Comparison of ENCODE assay signal across 24 cellular contexts in the genomic region with DNA sequence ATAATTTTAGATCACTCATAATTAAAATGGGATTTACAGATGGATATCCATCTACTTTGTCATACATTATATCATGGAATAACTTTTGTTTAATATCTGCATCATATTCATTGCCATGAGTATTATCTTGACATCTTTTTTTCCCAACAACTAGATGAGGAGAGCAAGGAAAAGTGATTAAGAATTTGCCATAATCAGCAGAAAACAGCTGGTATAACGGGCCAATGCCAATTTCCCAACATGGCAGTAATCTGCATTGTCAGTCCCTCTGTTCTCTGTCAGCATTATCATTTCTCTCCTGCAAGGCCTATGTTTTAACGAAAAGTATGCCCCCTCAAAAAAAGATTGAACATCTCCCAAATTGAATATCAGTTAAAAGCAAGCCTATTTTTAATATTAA.
DNase-seq lines count a peak whose midpoint lies in the region; ATAC-seq, FAIRE-seq and TF ChIP-seq lines count a peak whose summit lies in the region.
"Had no signal": no experiment of that assay in that cellular context is flagged by ENCODE, and none has a peak within 500 bp of the region (broad histone marks: within the 10 kb centered on the region; RNA-seq: fewer than 3 reads in every experiment).

No MANE protein-coding gene starts in this region.

- H2BK15ac ChIP-seq in IMR-90 (ENCODE audit: low read depth, low read length) = no peak overlapping the region

- H3K27ac ChIP-seq in HepG2 (ENCODE audit: extremely low read length, insufficient read depth, low read length) (no peak overlapping the region), right lobe of liver (no peak overlapping the region), IMR-90 (ENCODE audit: insufficient read depth, low read length) (no peak overlapping the region), K562 (ENCODE audit: extremely low read depth, low read depth, low read length) (no peak overlapping the region)
- H3K27ac ChIP-seq: BLaER1 had no signal

- no peak overlapping the region for H4K91ac ChIP-seq in IMR-90 (ENCODE audit: insufficient read depth, low read depth, low read length)

- CTCF ChIA-PET in HepG2 (lab: Yijun Ruan, JAX; ENCODE audit: low intra/inter-chr PET ratio, low total read pairs) (no interaction called here), IMR-90 (lab: Yijun Ruan, JAX) (no interaction called here), K562 (lab: Yijun Ruan, JAX; ENCODE audit: low intra/inter-chr PET ratio) (no interaction called here)

- H3K18ac ChIP-seq in IMR-90 (ENCODE audit: low read depth, low read length) = no peak overlapping the region

- H3K9ac ChIP-seq in HepG2 (ENCODE audit: insufficient read depth, low read depth, low read length) (no peak overlapping the region), IMR-90 (ENCODE audit: low read depth, low read length) (no peak overlapping the region), K562 (ENCODE audit: insufficient read depth in 1 of 2, low read depth in 2 of 2, low read length in 2 of 2) (no peak overlapping the region)
- H3K9ac ChIP-seq: BLaER1 had no signal

- H3K79me2 ChIP-seq in HepG2 (ENCODE audit: insufficient read depth, low read length) = no peaks in the 10 kb centered on the region
- H3K79me2 ChIP-seq in K562 (ENCODE audit: control insufficient read depth, insufficient read depth, low read length) = no peaks in the 10 kb centered on the region

- H3K9me3 ChIP-seq in HepG2 (ENCODE audit: low read length) = no peaks in the 10 kb centered on the region
- no peaks in the 10 kb centered on the region for H3K9me3 ChIP-seq in right lobe of liver
- no peaks in the 10 kb centered on the region for H3K9me3 ChIP-seq in IMR-90 (ENCODE audit: control insufficient read depth, insufficient read depth, low read length)
- no peaks in the 10 kb centered on the region for H3K9me3 ChIP-seq in K562 (replicated peaks; ENCODE audit: control insufficient read depth, insufficient read depth, low read depth, low read length)
- H3K9me3 ChIP-seq: BE2C, BLaER1 had no signal

- H3K36me3 ChIP-seq in HepG2 (replicated peaks in 1 of 2; ENCODE audit: control insufficient read depth in 1 of 2, insufficient read depth in 2 of 2, low read length in 2 of 2) (no peaks in the 10 kb centered on the region), right lobe of liver (no peaks in the 10 kb centered on the region), IMR-90 (ENCODE audit: control insufficient read depth, insufficient read depth, low read length) (no peaks in the 10 kb centered on the region), K562 (ENCODE audit: control insufficient read depth, insufficient read depth, low read length) (no peaks in the 10 kb centered on the region)
- H3K36me3 ChIP-seq: BE2C, BLaER1 had no signal

- no peak for DNase-seq in HepG2 (ENCODE audit: low spot score)
- DNase-seq in right lobe of liver = no peak
- DNase-seq in IMR-90 = no peak
- DNase-seq in K562 (ENCODE audit: extremely low read depth in 1 of 4, low spot score in 3 of 4) = no peak
- no peak for DNase-seq in Ammon's horn (ENCODE audit: low spot score)
- no peak for DNase-seq in HCEC 1CT
- DNase-seq: 8988T; AML-193; BE2C; C1 segment of cervical spinal cord; CD4-positive, alpha-beta memory T cell; CD4-positive, CD25-positive, alpha-beta regulatory T cell; CD8-positive, alpha-beta memory T cell; DMS 273 treated with DMSO at 0.1 percent for 48 hours; DMS153; DMS53; DMS79; DND-41; EL; GDM1 had no signal

- intact Hi-C loops in HepG2 (cut with micrococcal nuclease; ENCODE audit: unreplicated experiment) (no loop called here), right lobe of liver (cut with DNase I) (no loop called here), IMR-90 (cut with micrococcal nuclease) (no loop called here), K562 (cut with micrococcal nuclease) (no loop called here)

- TF ChIP-seq CTCF in HepG2 (CRISPR knock-in tag; IDR thresholded peaks at IDR 0.05) (no peak), right lobe of liver (IDR thresholded peaks at IDR 0.05) (no peak), IMR-90 (conservative IDR thresholded peaks at IDR 0.05; ENCODE audit: low read depth, low read length) (no peak), K562 (IDR thresholded peaks at IDR 0.05 in 2 of 3, conservative IDR thresholded peaks at IDR 0.05 in 1 of 3; ENCODE audit: insufficient read depth in 2 of 3, low read depth in 1 of 3, low read length in 3 of 3) (no peak)

- no peak overlapping the region for H3K4me2 ChIP-seq in HepG2 (ENCODE audit: low read depth, low read length)
- H3K4me2 ChIP-seq in IMR-90 (ENCODE audit: low read depth, low read length) = no peak overlapping the region
- H3K4me2 ChIP-seq in K562 (ENCODE audit: insufficient read depth, low read length) = no peak overlapping the region
- H3K4me2 ChIP-seq: BLaER1 had no signal

- H3K56ac ChIP-seq in IMR-90 (ENCODE audit: extremely low read depth, insufficient read depth, low read length) = no peak overlapping the region

- H2BK20ac ChIP-seq in IMR-90 (ENCODE audit: low read depth, low read length) = no peak overlapping the region

- no peak overlapping the region for H2AK5ac ChIP-seq in IMR-90 (ENCODE audit: low read depth, low read length)

- no peak overlapping the region for H3K4ac ChIP-seq in IMR-90 (ENCODE audit: low read depth, low read length)

- H2AFZ ChIP-seq in HepG2 (ENCODE audit: low read length) (no peak overlapping the region), IMR-90 (replicated peaks; ENCODE audit: low read length, poor library complexity) (no peak overlapping the region), K562 (ENCODE audit: low read depth, low read length) (no peak overlapping the region)

- dilution Hi-C loops in IMR-90 (cut with HindIII; ENCODE audit: low sequenced_read_pairs, unreplicated experiment) = no loop called here

- H4K8ac ChIP-seq in IMR-90 (ENCODE audit: low read depth in 2 of 2, low read length in 2 of 2) = no peak overlapping the region

- WGBS in HepG2 (ENCODE audit: low lambda C conversion rate) = 3% methylated on average over 2 of the region's 2 CpGs
- WGBS in right lobe of liver (ENCODE audit: insufficient coverage, low coverage, low lambda C conversion rate, missing lambda C conversion rate) = 22% methylated on average over 2 of the region's 2 CpGs
- WGBS in IMR-90 (ENCODE audit: extremely low coverage in 2 of 2, insufficient read length in 1 of 2), 2 experiments = 40% methylated on average over 1 of the region's 2 CpGs; no CpG with 5 or more reads in 1 of the 2 experiments
- WGBS in K562 (ENCODE audit: insufficient coverage, low coverage, missing lambda C conversion rate) = 3% methylated on average over 2 of the region's 2 CpGs

- BruUV-seq in HepG2 (replicated peaks; lab: Mats Ljungman, UMichigan) (no TSS peak), IMR-90 (replicated peaks; lab: Mats Ljungman, UMichigan) (no TSS peak), K562 (replicated peaks; lab: Mats Ljungman, UMichigan) (no TSS peak)

- no peak overlapping the region for H4K5ac ChIP-seq in IMR-90 (ENCODE audit: low read depth, low read length)

- FAIRE-seq in HepG2 (lab: Jason Lieb, UNC) (no peak), K562 (lab: Jason Lieb, UNC) (no peak)
- FAIRE-seq: A204.1, GM12878, GM18507 had no signal

- H2BK5ac ChIP-seq in IMR-90 (ENCODE audit: low read depth, low read length, poor library complexity, severe bottlenecking) = no peak overlapping the region

- H3K4me3 ChIP-seq in HepG2 (replicated peaks in 1 of 3; ENCODE audit: insufficient read depth in 1 of 3, low read depth in 2 of 3, low read length in 3 of 3) = no peak overlapping the region
- no peak overlapping the region for H3K4me3 ChIP-seq in right lobe of liver
- H3K4me3 ChIP-seq in IMR-90 (ENCODE audit: insufficient read depth, low read depth, low read length) = no peak overlapping the region
- H3K4me3 ChIP-seq in K562 = no peak overlapping the region
- H3K4me3 ChIP-seq: BLaER1, GM12878 had no signal

- ATAC-seq in HepG2 (no peak), right lobe of liver (no peak), IMR-90 (ENCODE audit: low read depth) (no peak), K562 (no peak)
- ATAC-seq: GM12878 had no signal

- no peaks in the 10 kb centered on the region for H4K20me1 ChIP-seq in HepG2 (ENCODE audit: insufficient read depth, low read length)
- no peaks in the 10 kb centered on the region for H4K20me1 ChIP-seq in IMR-90 (ENCODE audit: insufficient read depth, low read length)
- no peaks in the 10 kb centered on the region for H4K20me1 ChIP-seq in K562 (replicated peaks; ENCODE audit: control insufficient read depth, insufficient read depth, low read length)
- H4K20me1 ChIP-seq: BLaER1 had no signal

- no peak overlapping the region for H3K14ac ChIP-seq in IMR-90 (replicated peaks; ENCODE audit: low read depth, low read length)

- H3K9me1 ChIP-seq in IMR-90 (ENCODE audit: insufficient read depth, low read length) (no peaks in the 10 kb centered on the region), K562 (ENCODE audit: control insufficient read depth, insufficient read depth, low read length) (no peaks in the 10 kb centered on the region)

- H2AK9ac ChIP-seq in IMR-90 (replicated peaks; ENCODE audit: low read depth, low read length, poor library complexity) = no peak overlapping the region

- no peak for TF ChIP-seq EP300 in HepG2 (IDR thresholded peaks at IDR 0.05; ENCODE audit: low read depth in 2 of 2, low read length in 2 of 2)
- TF ChIP-seq EP300 in HepG2 (CRISPR knock-in tag; IDR thresholded peaks at IDR 0.05; ENCODE audit: borderline replicate concordance) = no peak
- no peak for TF ChIP-seq EP300 in K562 (IDR thresholded peaks at IDR 0.05; ENCODE audit: low read length)

- in situ Hi-C loops in HepG2 (cut with HindIII; ENCODE audit: extremely low pct_ligation_motif_present, low pct_unique_long_range_greater_than_20kb) (no loop called here), IMR-90 (cut with MboI; ENCODE audit: low sequenced_read_pairs) (no loop called here), K562 (cut with MboI) (no loop called here)

- TF ChIP-seq RAD21 in HepG2 (CRISPR knock-in tag; IDR thresholded peaks at IDR 0.05) (no peak), IMR-90 (IDR thresholded peaks at IDR 0.05; ENCODE audit: low read length) (no peak), K562 (CRISPR knock-in tag; conservative IDR thresholded peaks at IDR 0.05 in 1 of 2, IDR thresholded peaks at IDR 0.05 in 1 of 2) (no peak)

- no peaks in the 10 kb centered on the region for H3K4me1 ChIP-seq in HepG2 (ENCODE audit: insufficient read depth, low read length)
- no peaks in the 10 kb centered on the region for H3K4me1 ChIP-seq in right lobe of liver
- H3K4me1 ChIP-seq in IMR-90 (ENCODE audit: control insufficient read depth, insufficient read depth, low read length) = 0 out of 2 replicates have a peak, but pooled peaks cover 1% of the 10 kb centered on the region
- H3K4me1 ChIP-seq in K562 (replicated peaks in 1 of 2; ENCODE audit: control insufficient read depth in 2 of 2, insufficient read depth in 2 of 2, low read length in 2 of 2) = no peaks in the 10 kb centered on the region
- H3K4me1 ChIP-seq: BE2C, BLaER1 had no signal

- POLR2A ChIA-PET in HepG2 (lab: Yijun Ruan, JAX) (no interaction called here), IMR-90 (lab: Charles Lee; ENCODE audit: unreplicated experiment) (no interaction called here), K562 (lab: Yijun Ruan, JAX) (no interaction called here)

- TF ChIP-seq POLR2A in HepG2 (IDR thresholded peaks at IDR 0.05; ENCODE audit: insufficient read depth in 1 of 2, low read depth in 2 of 2, low read length in 2 of 2) = no peak
- TF ChIP-seq POLR2A in right lobe of liver (IDR thresholded peaks at IDR 0.05) = no peak
- TF ChIP-seq POLR2A in IMR-90 (IDR thresholded peaks at IDR 0.05; ENCODE audit: low read depth, low read length) = no peak
- TF ChIP-seq POLR2A in K562 (conservative IDR thresholded peaks at IDR 0.05) = no peak

- H2BK120ac ChIP-seq in IMR-90 (ENCODE audit: low read depth, low read length) = no peak overlapping the region

- no peak overlapping the region for H3K23ac ChIP-seq in IMR-90 (ENCODE audit: low read depth, low read length)

- no peaks in the 10 kb centered on the region for H3K79me1 ChIP-seq in IMR-90 (ENCODE audit: low read depth in 1 of 2, low read length in 2 of 2)

- H3K27me3 ChIP-seq in HepG2 (ENCODE audit: control insufficient read depth in 1 of 2, insufficient read depth in 2 of 2, low read length in 2 of 2) (no peaks in the 10 kb centered on the region), right lobe of liver (no peaks in the 10 kb centered on the region), IMR-90 (ENCODE audit: control insufficient read depth, insufficient read depth, low read length) (no peaks in the 10 kb centered on the region), K562 (ENCODE audit: control insufficient read depth in 2 of 2, insufficient read depth in 2 of 2, low read length in 2 of 2) (no peaks in the 10 kb centered on the region)
- H3K27me3 ChIP-seq: BE2C had no signal
